Comparison of ENCODE assay signal across 24 cellular contexts in the genomic region with DNA sequence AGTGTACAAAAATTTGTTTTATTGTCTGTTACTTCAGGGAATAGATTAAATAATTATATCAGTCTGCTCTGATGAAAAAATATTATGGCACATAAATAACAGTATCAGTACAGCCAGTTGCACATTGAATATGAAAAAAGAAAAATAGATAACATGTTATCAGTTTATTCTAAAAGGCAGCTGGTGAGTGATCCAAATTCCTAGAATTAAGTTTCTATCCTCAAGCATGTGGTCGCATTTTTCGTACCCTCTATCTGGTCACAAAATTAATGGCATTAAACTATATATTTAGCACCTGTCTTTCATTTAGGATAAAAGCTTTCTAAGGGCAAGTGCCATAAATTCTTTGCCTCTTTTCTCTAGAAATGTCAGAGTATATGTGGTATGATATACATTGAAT.
"Had no signal": no experiment of that assay in that cellular context is flagged by ENCODE, and none has a peak within 500 bp of the region (broad histone marks: within the 10 kb centered on the region; RNA-seq: fewer than 3 reads in every experiment).

No MANE protein-coding gene starts in this region.

- H3K27ac Mint-ChIP-seq: IgD-negative memory B cell had no signal

- H3K4me1 Mint-ChIP-seq: IgD-negative memory B cell had no signal

- H3K4me3 ChIP-seq: K562, SJCRH30 had no signal

- H3K36me3 ChIP-seq: SJCRH30 had no signal

- H3K36me3 Mint-ChIP-seq: IgD-negative memory B cell had no signal

- ATAC-seq: K562, Panc1, PC-3 had no signal

- H3K4me3 Mint-ChIP-seq: IgD-negative memory B cell had no signal

- DNase-seq: Kasumi-1, MM.1S, NCI-H1092 treated with DMSO at 0.1 percent for 48 hours, NCI-H1436, NCI-H187, NCI-H2029, NCI-H2081 treated with DMSO at 0.1 percent for 48 hours, NCI-H2171, NCI-H226, NCI-H446, NCI-H510A, NCI-H524 treated with DMSO at 0.1 percent for 48 hours, NCI-H69, NCI-H774, PC-3, SHP77 treated with DMSO at 0.1 percent for 48 hours, SJCRH30, SW 1271 had no signal

- H3K9ac ChIP-seq: KMS-11 had no signal

- H3K27ac ChIP-seq: HL-60, KMS-11, RWPE1, SJCRH30 had no signal

- H3K27me3 Mint-ChIP-seq: IgD-negative memory B cell had no signal

- H3K4me2 ChIP-seq: KMS-11 had no signal

- H3K27me3 ChIP-seq: SJCRH30 had no signal
